10 cellular contexts compared by ENCODE assay signal in genomic region chr10:71753091-71753959, GRCh38. TPM values are rescaled to one million over a fixed set of nuclear protein-coding genes. Genes with fewer than 3 reads are reported as not detected.
DNase-seq lines count a peak whose midpoint lies in the region; ATAC-seq and TF ChIP-seq lines count a peak whose summit lies in the region.
"Had no signal": no experiment of that assay in that cellular context is flagged by ENCODE, and none has a peak within 500 bp of the region (broad histone marks: within the 10 kb centered on the region; RNA-seq: fewer than 3 reads in every experiment).

No MANE protein-coding gene starts in this region.

- peak overlapping the region; percentile 13 to 68 for H3K27ac ChIP-seq in breast epithelium
- peak overlapping the region; percentile 80 for H3K27ac ChIP-seq in lower lobe of right lung
- no peak overlapping the region for H3K27ac ChIP-seq in aorta (ENCODE audit: low read depth in 1 of 2, low read length in 2 of 2)
- H3K27ac ChIP-seq: thyroid gland had no signal

- H3K4me1 ChIP-seq in breast epithelium (peaks cover 18 to 20% of the 10 kb centered on the region in 2 donors), lower lobe of right lung (peaks cover 93% of the 10 kb centered on the region), aorta (ENCODE audit: control insufficient read depth in 1 of 2, insufficient read depth in 2 of 2, low read length in 2 of 2) (no peaks in the 10 kb centered on the region)

- no peak overlapping the region for H3K27ac Mint-ChIP-seq in MCF 10A (ENCODE audit: low read depth, unreplicated experiment)
- H3K27ac Mint-ChIP-seq in activated naive CD8-positive, alpha-beta T cell, result peak overlapping the region; percentile 97

- H3K27me3 ChIP-seq in breast epithelium (no peaks in the 10 kb centered on the region), lower lobe of right lung (ENCODE audit: low read depth) (no peaks in the 10 kb centered on the region), aorta (ENCODE audit: control insufficient read depth in 1 of 2, insufficient read depth in 2 of 2, low read length in 1 of 2) (no peaks in the 10 kb centered on the region)
- H3K27me3 ChIP-seq: thyroid gland had no signal

- no peak for TF ChIP-seq CTCF in breast epithelium (IDR thresholded peaks at IDR 0.05)
- TF ChIP-seq CTCF in MCF 10A (IDR thresholded peaks at IDR 0.05; ENCODE audit: unreplicated experiment), result no peak
- no peak for TF ChIP-seq CTCF in lower lobe of right lung (IDR thresholded peaks at IDR 0.05)

- no peak overlapping the region for H3K4me3 Mint-ChIP-seq in MCF 10A (ENCODE audit: unreplicated experiment)
- peak overlapping the region; percentile 54 for H3K4me3 Mint-ChIP-seq in activated naive CD8-positive, alpha-beta T cell

- no TSS peak for BruUV-seq in MCF 10A (replicated peaks; lab: Mats Ljungman, UMichigan)

- intact Hi-C loops in breast epithelium (cut with DNase I; ENCODE audit: low total_unique reads), result no loop called here
- intact Hi-C loops in MCF 10A (cut with micrococcal nuclease), result no loop called here
- intact Hi-C loops in lower lobe of right lung (cut with DNase I), result no loop called here
- intact Hi-C loops in aorta (cut with DNase I), result no loop called here

- H3K4me3 ChIP-seq in breast epithelium (no peak overlapping the region), lower lobe of right lung (no peak overlapping the region), aorta (ENCODE audit: low read length in 2 of 2) (no peak overlapping the region)
- H3K4me3 ChIP-seq: thyroid gland had no signal

- no peaks in the 10 kb centered on the region for H3K27me3 Mint-ChIP-seq in MCF 10A (ENCODE audit: insufficient read depth, unreplicated experiment)
- H3K27me3 Mint-ChIP-seq in activated naive CD8-positive, alpha-beta T cell, result no peaks in the 10 kb centered on the region

- no peaks in the 10 kb centered on the region for H3K36me3 ChIP-seq in breast epithelium
- H3K36me3 ChIP-seq in lower lobe of right lung, result peaks cover 71% of the 10 kb centered on the region
- H3K36me3 ChIP-seq in aorta (ENCODE audit: control insufficient read depth in 1 of 2, insufficient read depth in 2 of 2, low read length in 1 of 2), result peaks cover 3 to 13% of the 10 kb centered on the region in 2 donors

- no peaks in the 10 kb centered on the region for H3K36me3 Mint-ChIP-seq in MCF 10A (ENCODE audit: insufficient read depth, unreplicated experiment)
- peaks cover 15% of the 10 kb centered on the region for H3K36me3 Mint-ChIP-seq in activated naive CD8-positive, alpha-beta T cell

- H3K9me3 ChIP-seq in breast epithelium (no peaks in the 10 kb centered on the region), lower lobe of right lung (no peaks in the 10 kb centered on the region), aorta (ENCODE audit: control insufficient read depth, low read length) (no peaks in the 10 kb centered on the region)
- H3K9me3 ChIP-seq: thyroid gland had no signal

- ATAC-seq in lower lobe of right lung (peak; percentile 51 to 58), aorta (ENCODE audit: low FRiP score) (peak; percentile 17), GM18511 (IDR thresholded peaks at IDR 0.05; ENCODE audit: unreplicated experiment) (no peak)

- WGBS in aorta, 2 donors, result 82 to 85% methylated on average over 15 of the region's 15 CpGs

- no peak for DNase-seq in breast epithelium (ENCODE audit: low spot score in 2 of 2)
- DNase-seq in MCF 10A (ENCODE audit: unreplicated experiment), result no peak
- peak; percentile 82 for DNase-seq in lower lobe of right lung
- DNase-seq in aorta, result peak in 1 of 2 donors; percentile 86
- DNase-seq in NCI-H1417 (lab: John Stamatoyannopoulos, UW), result no peak
- no peak for DNase-seq in activated gamma-delta T cell (lab: John Stamatoyannopoulos, UW)

- no peak for TF ChIP-seq POLR2A in breast epithelium (IDR thresholded peaks at IDR 0.05)

- POLR2A ChIA-PET in MCF 10A (lab: Yijun Ruan, JAX), result no interaction called here

- H3K9me3 Mint-ChIP-seq in MCF 10A (ENCODE audit: unreplicated experiment), result no peaks in the 10 kb centered on the region
- no peaks in the 10 kb centered on the region for H3K9me3 Mint-ChIP-seq in activated naive CD8-positive, alpha-beta T cell (ENCODE audit: low read depth)

- no peaks in the 10 kb centered on the region for H3K4me1 Mint-ChIP-seq in MCF 10A (ENCODE audit: insufficient read depth, unreplicated experiment)
- peaks cover 96% of the 10 kb centered on the region for H3K4me1 Mint-ChIP-seq in activated naive CD8-positive, alpha-beta T cell (ENCODE audit: low read depth)

- CTCF ChIA-PET in MCF 10A (lab: Yijun Ruan, JAX), result interaction anchor here (0.7 to 1.2 kb wide), 2 partner anchors 10 to 57 kb away, joined by 3 read pairs; no protein-coding TSS in a partner anchor

RNA-seq across cellular contexts. Expression of gene VSIR, which starts 20.0 kb away (rescaled TPM):
- 10 to 100 TPM; 33.4 to 58.7 (median 34.7) TPM for total RNA-seq in breast epithelium
- 3.6 and 7.0 TPM in 2 replicates for total RNA-seq in MCF 10A (2022)
- total RNA-seq in lower lobe of right lung, result 117 TPM
- total RNA-seq in aorta, result 100 to 1,000 TPM in 1 of 2 donors, 10 to 100 TPM in 1; 91.8 to 123 TPM
- 10 to 100 TPM; 44.7 to 48.0 TPM for polyA plus RNA-seq in aorta

RNA-seq across cellular contexts. Expression of gene C10orf105, which starts 33.7 kb away (rescaled TPM):
- total RNA-seq in breast epithelium (under 1 TPM in 2 of 3 donors, not detected in 1; under 0.01 to 0.29 TPM), MCF 10A (2022) (not detected in 2 replicates), lower lobe of right lung (0.32 TPM), aorta (under 1 TPM; 0.36 to 0.42 TPM)
- polyA plus RNA-seq in aorta, result not detected
- total RNA-seq: renal cortical epithelial cell, thyroid gland had no signal

Comparison
In these comparisons a context has a peak if more than half of its experiments do, and no peak if none do; other contexts are left out.
1. H3K27ac ChIP-seq: peak in breast epithelium (2 of 2) and lower lobe of right lung (single experiment); none in aorta (0 of 2).